In the genomic region with DNA sequence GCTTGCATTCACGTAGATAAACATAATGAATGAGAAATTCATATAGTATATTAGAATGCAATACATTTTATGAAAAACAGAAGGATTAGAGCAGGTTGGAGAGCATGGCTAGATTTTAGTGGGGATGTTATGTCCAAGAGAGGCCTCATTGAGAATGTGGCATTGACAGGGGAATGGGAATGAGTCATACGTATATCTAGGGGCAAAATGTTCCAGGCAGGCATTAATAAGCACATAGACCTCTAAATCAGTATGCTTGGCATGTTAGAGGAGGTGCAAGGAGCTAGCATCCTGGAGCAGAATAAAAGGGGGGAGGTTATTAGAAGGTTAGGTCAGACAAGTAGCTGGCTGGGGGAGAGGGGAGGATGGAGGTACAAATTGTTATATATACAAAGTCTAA, we compare ENCODE assay signal across 1 cellular context.
TF ChIP-seq lines count a peak whose summit lies in the region.

No MANE protein-coding gene starts in this region.

TF ChIP-seq in SK-N-SH, 30 proteins besides CTCF, POLR2A, EP300 and RAD21 (continued from another document):
- TF ChIP-seq TEAD4 (IDR thresholded peaks at IDR 0.05; ENCODE audit: borderline replicate concordance, insufficient read depth), result peak; percentile 16; the same call in 1 of the 2 replicates
- no peak for TF ChIP-seq GATA2 (CRISPR knock-in tag; IDR thresholded peaks at IDR 0.05)
- TF ChIP-seq NRF1 (IDR thresholded peaks at IDR 0.05; ENCODE audit: low read depth, low read length), result no peak
- TF ChIP-seq NFIC (IDR thresholded peaks at IDR 0.05; ENCODE audit: borderline replicate concordance), result peak; percentile 34; the same call in 1 of the 2 replicates
- no peak for TF ChIP-seq CHD2 (IDR thresholded peaks at IDR 0.05; ENCODE audit: low read length, partially characterized antibody)
- TF ChIP-seq, protein P1, sequence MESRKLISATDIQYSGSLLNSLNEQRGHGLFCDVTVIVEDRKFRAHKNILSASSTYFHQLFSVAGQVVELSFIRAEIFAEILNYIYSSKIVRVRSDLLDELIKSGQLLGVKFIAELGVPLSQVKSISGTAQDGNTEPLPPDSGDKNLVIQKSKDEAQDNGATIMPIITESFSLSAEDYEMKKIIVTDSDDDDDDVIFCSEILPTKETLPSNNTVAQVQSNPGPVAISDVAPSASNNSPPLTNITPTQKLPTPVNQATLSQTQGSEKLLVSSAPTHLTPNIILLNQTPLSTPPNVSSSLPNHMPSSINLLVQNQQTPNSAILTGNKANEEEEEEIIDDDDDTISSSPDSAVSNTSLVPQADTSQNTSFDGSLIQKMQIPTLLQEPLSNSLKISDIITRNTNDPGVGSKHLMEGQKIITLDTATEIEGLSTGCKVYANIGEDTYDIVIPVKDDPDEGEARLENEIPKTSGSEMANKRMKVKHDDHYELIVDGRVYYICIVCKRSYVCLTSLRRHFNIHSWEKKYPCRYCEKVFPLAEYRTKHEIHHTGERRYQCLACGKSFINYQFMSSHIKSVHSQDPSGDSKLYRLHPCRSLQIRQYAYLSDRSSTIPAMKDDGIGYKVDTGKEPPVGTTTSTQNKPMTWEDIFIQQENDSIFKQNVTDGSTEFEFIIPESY (IDR thresholded peaks at IDR 0.05; ENCODE audit: borderline replicate concordance, low read depth), result no peak
